In genomic region chr2:11279398-11279797, GRCh38 we compare ENCODE assay signal across 23 cellular contexts.
"Had no signal": no experiment of that assay in that cellular context is flagged by ENCODE, and none has a peak within 500 bp of the region (broad histone marks: within the 10 kb centered on the region; RNA-seq: fewer than 3 reads in every experiment).

No MANE protein-coding gene starts in this region.

- H3K27ac Mint-ChIP-seq: immature natural killer cell; naive thymus-derived CD8-positive, alpha-beta T cell; nephron progenitor cell; stimulated activated naive B cell treated with anti-CD40 and anti-IgM and Interleukin-4, amounts not matched to agents 10 μg/mL and 1 μg/mL and 100 μg/mL, for 72 hours; stimulated activated naive CD8-positive, alpha-beta T cell treated with anti-CD3 and anti-CD28 coated beads, Interleukin-15, Interleukin-2, amounts not matched to agents 100 ng/mL and 50 ng/mL, for 24 hours had no signal

- ATAC-seq: left ventricle myocardium superior; lower lobe of right lung; naive thymus-derived CD8-positive, alpha-beta T cell; right cardiac atrium; stimulated activated naive B cell treated with anti-CD40 and anti-IgM and Interleukin-4, amounts not matched to agents 10 μg/mL and 1 μg/mL and 100 μg/mL, for 72 hours; upper lobe of right lung had no signal

- H3K4me3 Mint-ChIP-seq: immature natural killer cell; naive thymus-derived CD8-positive, alpha-beta T cell; nephron progenitor cell; stimulated activated naive B cell treated with anti-CD40 and anti-IgM and Interleukin-4, amounts not matched to agents 10 μg/mL and 1 μg/mL and 100 μg/mL, for 72 hours; stimulated activated naive CD8-positive, alpha-beta T cell treated with anti-CD3 and anti-CD28 coated beads, Interleukin-15, Interleukin-2, amounts not matched to agents 100 ng/mL and 50 ng/mL, for 24 hours had no signal

- H3K36me3 ChIP-seq: uterus had no signal

- H3K4me1 ChIP-seq: prostate gland, upper lobe of right lung, uterus had no signal

- H3K27ac ChIP-seq: dorsolateral prefrontal cortex, epithelial cell of prostate, esophagus muscularis mucosa, lower lobe of right lung, prostate gland, skin epidermis, transverse colon, upper lobe of right lung, uterus had no signal

- H3K4me3 ChIP-seq: dorsolateral prefrontal cortex, esophagus muscularis mucosa, lower lobe of right lung, prostate gland, skin epidermis, transverse colon, upper lobe of right lung, uterus had no signal

- H3K27me3 Mint-ChIP-seq: naive thymus-derived CD8-positive, alpha-beta T cell; stimulated activated naive B cell treated with anti-CD40 and anti-IgM and Interleukin-4, amounts not matched to agents 10 μg/mL and 1 μg/mL and 100 μg/mL, for 72 hours; stimulated activated naive CD8-positive, alpha-beta T cell treated with anti-CD3 and anti-CD28 coated beads, Interleukin-15, Interleukin-2, amounts not matched to agents 100 ng/mL and 50 ng/mL, for 24 hours had no signal

- H3K9me3 ChIP-seq: esophagus muscularis mucosa, prostate gland, transverse colon, upper lobe of right lung, uterus had no signal

- H3K27me3 ChIP-seq: dorsolateral prefrontal cortex, esophagus muscularis mucosa, transverse colon, upper lobe of right lung, uterus had no signal

- DNase-seq: dorsolateral prefrontal cortex; effector CD4-positive, alpha-beta T cell; foreskin melanocyte; hypothalamus; immature natural killer cell; islet precursor cell; left ventricle myocardium superior; lower lobe of right lung; naive thymus-derived CD8-positive, alpha-beta T cell; nephron progenitor cell; nucleus accumbens; right cardiac atrium; stimulated activated CD4-positive, alpha-beta T cell treated with anti-CD3 and anti-CD28 coated beads, Interleukin-15, amount 100 ng/mL, for 24 hours; stimulated activated CD4-positive, alpha-beta T cell treated with anti-CD3 and anti-CD28 coated beads, Interleukin-2, amount 100 ng/mL, for 48 hours; stimulated activated naive B cell treated with anti-CD40 and anti-IgM and Interleukin-4, amounts not matched to agents 10 μg/mL and 1 μg/mL and 100 μg/mL, for 72 hours; transverse colon; upper lobe of right lung; uterus had no signal
